Comparison of ENCODE assay signal across 8 cellular contexts in the genomic region with DNA sequence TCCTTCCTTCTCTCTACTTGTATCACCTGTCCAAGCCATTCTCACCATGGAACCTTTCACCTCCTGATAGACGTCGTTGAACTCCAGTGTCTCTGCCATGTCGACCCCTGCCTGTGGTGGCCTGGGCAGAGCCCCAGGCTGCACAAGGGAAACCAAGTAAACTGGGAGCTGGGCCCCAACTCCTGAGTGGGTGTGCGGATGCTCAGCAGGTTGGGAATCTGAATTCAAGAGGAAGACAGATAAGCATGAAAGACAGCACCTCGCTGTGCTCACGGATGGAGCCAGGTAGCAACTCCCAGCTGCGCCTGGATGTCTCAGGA. TPM values are rescaled to one million over a fixed set of nuclear protein-coding genes. Genes with fewer than 3 reads are reported as not detected.
A peak's percentile ranks its signal among the peaks of the same experiment; 100 is the strongest.
DNase-seq lines count a peak whose midpoint lies in the region; ATAC-seq and TF ChIP-seq lines count a peak whose summit lies in the region.

No MANE protein-coding gene starts in this region.

- no peaks in the 10 kb centered on the region for H3K27me3 Mint-ChIP-seq in T-cell
- peaks cover 0 to 1% of the 10 kb centered on the region in 2 donors for H3K27me3 Mint-ChIP-seq in stimulated activated naive B cell treated with anti-CD40 and anti-IgM and Interleukin-4, amounts not matched to agents 10 μg/mL and 1 μg/mL and 100 μg/mL, for 72 hours

- H3K36me3 Mint-ChIP-seq in T-cell = peaks cover 40% of the 10 kb centered on the region
- peaks cover 29 to 45% of the 10 kb centered on the region in 2 donors for H3K36me3 Mint-ChIP-seq in stimulated activated naive B cell treated with anti-CD40 and anti-IgM and Interleukin-4, amounts not matched to agents 10 μg/mL and 1 μg/mL and 100 μg/mL, for 72 hours

- H3K27me3 ChIP-seq in right atrium auricular region = no peaks in the 10 kb centered on the region

- no peaks in the 10 kb centered on the region for H3K9me3 Mint-ChIP-seq in T-cell
- no peaks in the 10 kb centered on the region for H3K9me3 Mint-ChIP-seq in stimulated activated naive B cell treated with anti-CD40 and anti-IgM and Interleukin-4, amounts not matched to agents 10 μg/mL and 1 μg/mL and 100 μg/mL, for 72 hours

- no peaks in the 10 kb centered on the region for H3K9me3 ChIP-seq in right atrium auricular region

- H3K36me3 ChIP-seq in right atrium auricular region = peaks cover 32% of the 10 kb centered on the region

- H3K27ac Mint-ChIP-seq in T-cell = peak overlapping the region; percentile 92 to 93
- peak overlapping the region; percentile 100 for H3K27ac Mint-ChIP-seq in stimulated activated naive B cell treated with anti-CD40 and anti-IgM and Interleukin-4, amounts not matched to agents 10 μg/mL and 1 μg/mL and 100 μg/mL, for 72 hours

- DNase-seq in T-cell (no peak), right atrium auricular region (ENCODE audit: low spot score) (no peak), activated gamma-delta T cell treated with Interleukin-2 at 50 U/mL for 16 hours (no peak), NCI-H2107 treated with DMSO at 0.1 percent for 48 hours (lab: John Stamatoyannopoulos, UW; ENCODE audit: unreplicated experiment) (no peak), GM10266 (ENCODE audit: extremely low spot score) (no peak)
- DNase-seq in stimulated activated naive B cell treated with anti-CD40 and anti-IgM and Interleukin-4, amounts not matched to agents 10 μg/mL and 1 μg/mL and 100 μg/mL, for 72 hours = no peak

- peaks cover 0 to 16% of the 10 kb centered on the region in 2 donors for H3K4me1 ChIP-seq in right atrium auricular region

- H3K4me3 ChIP-seq in right atrium auricular region = peak overlapping the region; percentile 84 to 88

- peak overlapping the region; percentile 88 to 90 for H3K27ac ChIP-seq in right atrium auricular region

- ATAC-seq in GM21786 (IDR thresholded peaks at IDR 0.05; ENCODE audit: unreplicated experiment) (peak; percentile 2), T-cell (replicated peaks in 1 of 4) (no peak), HG03108 (IDR thresholded peaks at IDR 0.05; ENCODE audit: unreplicated experiment) (no peak)
- no peak for ATAC-seq in stimulated activated naive B cell treated with anti-CD40 and anti-IgM and Interleukin-4, amounts not matched to agents 10 μg/mL and 1 μg/mL and 100 μg/mL, for 72 hours (replicated peaks)

- POLR2A ChIA-PET in T-cell (lab: Charles Lee) = interaction anchor here in 1 of 2 donors (2.3 kb wide), 1 partner anchor 10 kb away, joined by 10 read pairs; a partner anchor contains a TSS

- no peak for TF ChIP-seq CTCF in right atrium auricular region (IDR thresholded peaks at IDR 0.05)
- no peak for TF ChIP-seq CTCF in GM10266 (IDR thresholded peaks at IDR 0.05; ENCODE audit: control insufficient read depth, insufficient read depth, low read depth, missing control alignments)

- CTCF ChIA-PET in T-cell (lab: Charles Lee) = interaction anchor here (0.5 to 2.6 kb wide), 7 partner anchors 10 to 233 kb away, joined by 3 to 19 read pairs (median 5); a partner anchor contains a TSS

- peaks cover 29 to 35% (median 30%) of the 10 kb centered on the region in 3 donors for H3K4me1 Mint-ChIP-seq in T-cell
- peaks cover 36% of the 10 kb centered on the region in 2 donors for H3K4me1 Mint-ChIP-seq in stimulated activated naive B cell treated with anti-CD40 and anti-IgM and Interleukin-4, amounts not matched to agents 10 μg/mL and 1 μg/mL and 100 μg/mL, for 72 hours

- H3K4me3 Mint-ChIP-seq in T-cell = peak overlapping the region; percentile 82 to 91 (median 88)
- H3K4me3 Mint-ChIP-seq in stimulated activated naive B cell treated with anti-CD40 and anti-IgM and Interleukin-4, amounts not matched to agents 10 μg/mL and 1 μg/mL and 100 μg/mL, for 72 hours = peak overlapping the region; percentile 93 to 99

RNA-seq across cellular contexts. Expression of a gene that starts 0.7 kb away (rescaled TPM):
- total RNA-seq in T-cell = 10 to 100 TPM; 50.2 to 78.1 (median 75.7) TPM
- 10 to 100 TPM; 42.3 to 54.3 TPM for total RNA-seq in right atrium auricular region

RNA-seq across cellular contexts. Expression of a gene that starts 3.2 kb away (rescaled TPM):
- total RNA-seq in T-cell = not detected
- 1 to 10 TPM in 1 of 2 donors, not detected in 1; 1.4 TPM for total RNA-seq in right atrium auricular region

RNA-seq across cellular contexts. Expression of a gene that starts 10.2 kb away (rescaled TPM):
- total RNA-seq in T-cell = 10 to 100 TPM; 13.9 to 22.9 (median 18.9) TPM
- total RNA-seq in right atrium auricular region = 10 to 100 TPM; 26.8 to 52.5 TPM

RNA-seq across cellular contexts. Expression of a gene that starts 46.0 kb away (rescaled TPM):
- total RNA-seq in T-cell (not detected), right atrium auricular region (not detected)

RNA-seq across cellular contexts. Expression of a gene that starts 55.5 kb away (rescaled TPM):
- total RNA-seq in T-cell (under 1 TPM in 4 of 5 donors, not detected in 1; 0.33 to 0.72 (median 0.39) TPM), right atrium auricular region (not detected)
